In genomic region chr11:64132388-64132771, GRCh38 we compare ENCODE assay signal across 1 cellular context.
TF ChIP-seq lines count a peak whose summit lies in the region.

No MANE protein-coding gene starts in this region.

TF ChIP-seq in SK-N-SH, 30 proteins besides CTCF, POLR2A, EP300 and RAD21 (continued from another document):
- TF ChIP-seq, protein P1, sequence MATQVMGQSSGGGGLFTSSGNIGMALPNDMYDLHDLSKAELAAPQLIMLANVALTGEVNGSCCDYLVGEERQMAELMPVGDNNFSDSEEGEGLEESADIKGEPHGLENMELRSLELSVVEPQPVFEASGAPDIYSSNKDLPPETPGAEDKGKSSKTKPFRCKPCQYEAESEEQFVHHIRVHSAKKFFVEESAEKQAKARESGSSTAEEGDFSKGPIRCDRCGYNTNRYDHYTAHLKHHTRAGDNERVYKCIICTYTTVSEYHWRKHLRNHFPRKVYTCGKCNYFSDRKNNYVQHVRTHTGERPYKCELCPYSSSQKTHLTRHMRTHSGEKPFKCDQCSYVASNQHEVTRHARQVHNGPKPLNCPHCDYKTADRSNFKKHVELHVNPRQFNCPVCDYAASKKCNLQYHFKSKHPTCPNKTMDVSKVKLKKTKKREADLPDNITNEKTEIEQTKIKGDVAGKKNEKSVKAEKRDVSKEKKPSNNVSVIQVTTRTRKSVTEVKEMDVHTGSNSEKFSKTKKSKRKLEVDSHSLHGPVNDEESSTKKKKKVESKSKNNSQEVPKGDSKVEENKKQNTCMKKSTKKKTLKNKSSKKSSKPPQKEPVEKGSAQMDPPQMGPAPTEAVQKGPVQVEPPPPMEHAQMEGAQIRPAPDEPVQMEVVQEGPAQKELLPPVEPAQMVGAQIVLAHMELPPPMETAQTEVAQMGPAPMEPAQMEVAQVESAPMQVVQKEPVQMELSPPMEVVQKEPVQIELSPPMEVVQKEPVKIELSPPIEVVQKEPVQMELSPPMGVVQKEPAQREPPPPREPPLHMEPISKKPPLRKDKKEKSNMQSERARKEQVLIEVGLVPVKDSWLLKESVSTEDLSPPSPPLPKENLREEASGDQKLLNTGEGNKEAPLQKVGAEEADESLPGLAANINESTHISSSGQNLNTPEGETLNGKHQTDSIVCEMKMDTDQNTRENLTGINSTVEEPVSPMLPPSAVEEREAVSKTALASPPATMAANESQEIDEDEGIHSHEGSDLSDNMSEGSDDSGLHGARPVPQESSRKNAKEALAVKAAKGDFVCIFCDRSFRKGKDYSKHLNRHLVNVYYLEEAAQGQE (IDR thresholded peaks at IDR 0.05; ENCODE audit: low read depth, low read length): no peak
- no peak for TF ChIP-seq FOSL2 (IDR thresholded peaks at IDR 0.05; ENCODE audit: borderline replicate concordance, low read depth)
- no peak for TF ChIP-seq GABPA (IDR thresholded peaks at IDR 0.05; ENCODE audit: low read depth)
- TF ChIP-seq USF1 (IDR thresholded peaks at IDR 0.05; ENCODE audit: borderline replicate concordance, low read depth): no peak
- TF ChIP-seq ELF1 (IDR thresholded peaks at IDR 0.05): no peak
- no peak for TF ChIP-seq SMC3 (IDR thresholded peaks at IDR 0.05; ENCODE audit: low read depth, low read length)
- TF ChIP-seq, protein P2, sequence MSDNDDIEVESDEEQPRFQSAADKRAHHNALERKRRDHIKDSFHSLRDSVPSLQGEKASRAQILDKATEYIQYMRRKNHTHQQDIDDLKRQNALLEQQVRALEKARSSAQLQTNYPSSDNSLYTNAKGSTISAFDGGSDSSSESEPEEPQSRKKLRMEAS (IDR thresholded peaks at IDR 0.05; ENCODE audit: low read depth): no peak
- TF ChIP-seq, protein P3, sequence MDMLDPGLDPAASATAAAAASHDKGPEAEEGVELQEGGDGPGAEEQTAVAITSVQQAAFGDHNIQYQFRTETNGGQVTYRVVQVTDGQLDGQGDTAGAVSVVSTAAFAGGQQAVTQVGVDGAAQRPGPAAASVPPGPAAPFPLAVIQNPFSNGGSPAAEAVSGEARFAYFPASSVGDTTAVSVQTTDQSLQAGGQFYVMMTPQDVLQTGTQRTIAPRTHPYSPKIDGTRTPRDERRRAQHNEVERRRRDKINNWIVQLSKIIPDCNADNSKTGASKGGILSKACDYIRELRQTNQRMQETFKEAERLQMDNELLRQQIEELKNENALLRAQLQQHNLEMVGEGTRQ (IDR thresholded peaks at IDR 0.05; ENCODE audit: borderline replicate concordance, low read depth, low read length): no peak
- no peak; the same call in 1 of the 2 replicates for TF ChIP-seq RCOR1 (IDR thresholded peaks at IDR 0.05; ENCODE audit: low read length)
- TF ChIP-seq GATA2 (CRISPR knock-in tag; IDR thresholded peaks at IDR 0.05): 0 out of 2 replicates have a peak, but pooled peaks have one; percentile 18
- peak; percentile 48; the same call in 1 of the 2 replicates for TF ChIP-seq MXI1 (IDR thresholded peaks at IDR 0.05; ENCODE audit: low read depth, low read length)
- no peak for TF ChIP-seq NRF1 (IDR thresholded peaks at IDR 0.05; ENCODE audit: low read depth, low read length)
- TF ChIP-seq CHD2 (IDR thresholded peaks at IDR 0.05; ENCODE audit: low read length, partially characterized antibody): peak; percentile 62
- TF ChIP-seq TEAD4 (IDR thresholded peaks at IDR 0.05; ENCODE audit: borderline replicate concordance, insufficient read depth): no peak
- TF ChIP-seq NFIC (IDR thresholded peaks at IDR 0.05; ENCODE audit: borderline replicate concordance): no peak
- no peak for TF ChIP-seq IRF3 (IDR thresholded peaks at IDR 0.05; ENCODE audit: low read depth, low read length)
- no peak for TF ChIP-seq POLR2AphosphoS5 (IDR thresholded peaks at IDR 0.05; ENCODE audit: low read depth, low read length)
- no peak for TF ChIP-seq TCF12 (IDR thresholded peaks at IDR 0.05)
- no peak for TF ChIP-seq SIN3A (IDR thresholded peaks at IDR 0.05; ENCODE audit: borderline replicate concordance, low read depth, low read length)
- TF ChIP-seq, protein P4, sequence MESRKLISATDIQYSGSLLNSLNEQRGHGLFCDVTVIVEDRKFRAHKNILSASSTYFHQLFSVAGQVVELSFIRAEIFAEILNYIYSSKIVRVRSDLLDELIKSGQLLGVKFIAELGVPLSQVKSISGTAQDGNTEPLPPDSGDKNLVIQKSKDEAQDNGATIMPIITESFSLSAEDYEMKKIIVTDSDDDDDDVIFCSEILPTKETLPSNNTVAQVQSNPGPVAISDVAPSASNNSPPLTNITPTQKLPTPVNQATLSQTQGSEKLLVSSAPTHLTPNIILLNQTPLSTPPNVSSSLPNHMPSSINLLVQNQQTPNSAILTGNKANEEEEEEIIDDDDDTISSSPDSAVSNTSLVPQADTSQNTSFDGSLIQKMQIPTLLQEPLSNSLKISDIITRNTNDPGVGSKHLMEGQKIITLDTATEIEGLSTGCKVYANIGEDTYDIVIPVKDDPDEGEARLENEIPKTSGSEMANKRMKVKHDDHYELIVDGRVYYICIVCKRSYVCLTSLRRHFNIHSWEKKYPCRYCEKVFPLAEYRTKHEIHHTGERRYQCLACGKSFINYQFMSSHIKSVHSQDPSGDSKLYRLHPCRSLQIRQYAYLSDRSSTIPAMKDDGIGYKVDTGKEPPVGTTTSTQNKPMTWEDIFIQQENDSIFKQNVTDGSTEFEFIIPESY (IDR thresholded peaks at IDR 0.05; ENCODE audit: borderline replicate concordance, low read depth): no peak
- no peak for TF ChIP-seq RXRA (IDR thresholded peaks at IDR 0.05; ENCODE audit: borderline replicate concordance, low read depth)
- TF ChIP-seq MEF2A (IDR thresholded peaks at IDR 0.05; ENCODE audit: borderline replicate concordance, low read depth): no peak
